8 cellular contexts compared by ENCODE assay signal in genomic region chr4:56465599-56466295, GRCh38. TPM values are rescaled to one million over a fixed set of nuclear protein-coding genes. Genes with fewer than 3 reads are reported as not detected.
DNase-seq lines count a peak whose midpoint lies in the region; ATAC-seq and TF ChIP-seq lines count a peak whose summit lies in the region.

No MANE protein-coding gene starts in this region.

- no peaks in the 10 kb centered on the region for H3K9me2 ChIP-seq in DOHH2 (replicated peaks; ENCODE audit: control insufficient read depth, low read length)

- TF ChIP-seq CTCF in DOHH2 (IDR thresholded peaks at IDR 0.05; ENCODE audit: low read depth, low read length, poor library complexity, severe bottlenecking) (no peak), NB4 (IDR thresholded peaks at IDR 0.05; ENCODE audit: low read depth, low read length) (no peak), neural progenitor cell (IDR thresholded peaks at IDR 0.05) (no peak)

- H3K4me3 Mint-ChIP-seq in dendritic cell treated with granulocyte-macrophage colony-stimulating factor and Interleukin-4, amounts not matched to agents 40 ng/mL and 50 ng/mL, for 4 days, result peak overlapping the region; percentile 94
- H3K4me3 Mint-ChIP-seq in neural progenitor cell, result peak overlapping the region; percentile 97

- H3K9ac ChIP-seq in neural progenitor cell, result peak overlapping the region; percentile 14

- H3K4me2 ChIP-seq in DOHH2 (ENCODE audit: low read length) (peak overlapping the region; percentile 85), neural progenitor cell (peak overlapping the region; percentile 96)

- CTCF ChIA-PET in HEK293T (lab: Yijun Ruan, JAX), result no interaction called here

- H3K27me3 Mint-ChIP-seq in dendritic cell treated with granulocyte-macrophage colony-stimulating factor and Interleukin-4, amounts not matched to agents 40 ng/mL and 50 ng/mL, for 4 days, result no peaks in the 10 kb centered on the region
- peaks cover 6% of the 10 kb centered on the region for H3K27me3 Mint-ChIP-seq in neural progenitor cell (ENCODE audit: insufficient read depth, low read depth)

- no peaks in the 10 kb centered on the region for H3K27me3 ChIP-seq in DOHH2 (ENCODE audit: control insufficient read depth, low read length)
- H3K27me3 ChIP-seq in neural progenitor cell, result no peaks in the 10 kb centered on the region

- ATAC-seq in GM21576 (IDR thresholded peaks at IDR 0.05; ENCODE audit: unreplicated experiment) (no peak), GM18867 (IDR thresholded peaks at IDR 0.05; ENCODE audit: unreplicated experiment) (no peak)

- H3K4me1 Mint-ChIP-seq in dendritic cell treated with granulocyte-macrophage colony-stimulating factor and Interleukin-4, amounts not matched to agents 40 ng/mL and 50 ng/mL, for 4 days (ENCODE audit: low read depth), result peaks cover 44% of the 10 kb centered on the region
- H3K4me1 Mint-ChIP-seq in neural progenitor cell, result peaks cover 43% of the 10 kb centered on the region

- H3K4me3 ChIP-seq in DOHH2 (ENCODE audit: low read length), result peak overlapping the region; percentile 100
- peak overlapping the region; percentile 99 for H3K4me3 ChIP-seq in NB4 (ENCODE audit: low read depth, low read length)
- H3K4me3 ChIP-seq in neural progenitor cell, result peak overlapping the region; percentile 92

- intact Hi-C loops in dendritic cell treated with granulocyte-macrophage colony-stimulating factor and Interleukin-4, amounts not matched to agents 40 ng/mL and 50 ng/mL, for 4 days (cut with micrococcal nuclease), result loop anchor here (2.0 to 10.0 kb wide), 3 partner anchors 38 to 521 kb away; partner anchors contain the start of genes AASDH and CEP135

- no peak overlapping the region for H2AFZ ChIP-seq in neural progenitor cell (replicated peaks)

- H3K36me3 Mint-ChIP-seq in dendritic cell treated with granulocyte-macrophage colony-stimulating factor and Interleukin-4, amounts not matched to agents 40 ng/mL and 50 ng/mL, for 4 days (ENCODE audit: low read depth), result peaks cover 64% of the 10 kb centered on the region
- peaks cover 17% of the 10 kb centered on the region for H3K36me3 Mint-ChIP-seq in neural progenitor cell

- H3K9me3 ChIP-seq in DOHH2 (ENCODE audit: control insufficient read depth, insufficient read depth, low read length) (no peaks in the 10 kb centered on the region), neural progenitor cell (ENCODE audit: low read depth) (no peaks in the 10 kb centered on the region)

- no peaks in the 10 kb centered on the region for H3K9me3 Mint-ChIP-seq in dendritic cell treated with granulocyte-macrophage colony-stimulating factor and Interleukin-4, amounts not matched to agents 40 ng/mL and 50 ng/mL, for 4 days
- H3K9me3 Mint-ChIP-seq in neural progenitor cell, result no peaks in the 10 kb centered on the region

- H3K27ac Mint-ChIP-seq in dendritic cell treated with granulocyte-macrophage colony-stimulating factor and Interleukin-4, amounts not matched to agents 40 ng/mL and 50 ng/mL, for 4 days, result peak overlapping the region; percentile 87
- H3K27ac Mint-ChIP-seq in neural progenitor cell, result peak overlapping the region; percentile 26

- H3K27ac ChIP-seq in DOHH2 (ENCODE audit: low read depth, low read length) (0 out of 2 replicates have a peak overlapping the region, but pooled peaks have one; percentile 11), neural progenitor cell (no peak overlapping the region)

- H3F3A ChIP-seq in DOHH2 (ENCODE audit: control insufficient read depth, insufficient read depth) (peaks cover 45% of the 10 kb centered on the region), neural progenitor cell (ENCODE audit: low read depth) (peaks cover 41% of the 10 kb centered on the region)

- POLR2A ChIA-PET in HEK293T (lab: Yijun Ruan, JAX), result interaction anchor here (0.7 to 7.9 kb wide), 6 partner anchors 12 to 513 kb away, joined by 3 to 48 read pairs (median 3); partner anchors contain the start of genes AASDH, PAICS, POLR2B and PPAT

- H3K4me1 ChIP-seq in DOHH2 (ENCODE audit: control insufficient read depth, low read length) (peaks cover 47% of the 10 kb centered on the region), neural progenitor cell (peaks cover 10% of the 10 kb centered on the region)

- no peak for TF ChIP-seq POLR2A in NB4 (IDR thresholded peaks at IDR 0.05; ENCODE audit: extremely low read depth, insufficient read length)

- H3K79me2 ChIP-seq in DOHH2 (ENCODE audit: control insufficient read depth, low read length) (peaks cover 95% of the 10 kb centered on the region), neural progenitor cell (ENCODE audit: low read depth) (peaks cover 71% of the 10 kb centered on the region)

- peaks cover 9% of the 10 kb centered on the region; the same call in 1 of the 2 replicates for H4K20me1 ChIP-seq in DOHH2 (ENCODE audit: control insufficient read depth, insufficient read depth, low read depth, low read length)
- H4K20me1 ChIP-seq in neural progenitor cell (ENCODE audit: low read depth), result peaks cover 55% of the 10 kb centered on the region

- peaks cover 68% of the 10 kb centered on the region for H3K36me3 ChIP-seq in DOHH2 (ENCODE audit: control insufficient read depth, low read length)
- peaks cover 16% of the 10 kb centered on the region for H3K36me3 ChIP-seq in neural progenitor cell

- DNase-seq in NB4 (ENCODE audit: low read depth) (no peak), neural progenitor cell (ENCODE audit: low spot score) (peak; percentile 10), HEK293T (ENCODE audit: extremely low spot score) (no peak), H4 (ENCODE audit: low spot score) (no peak)

TF ChIP-seq in HEK293T, 16 proteins besides CTCF, POLR2A, EP300 and RAD21:
- TF ChIP-seq ELF4 (IDR thresholded peaks at IDR 0.05) (no peak), FOXA1 (IDR thresholded peaks at IDR 0.05) (no peak), NFRKB (IDR thresholded peaks at IDR 0.05) (no peak), SP1 (IDR thresholded peaks at IDR 0.05) (no peak), L3MBTL2 (conservative IDR thresholded peaks at IDR 0.05) (no peak), PKNOX1 (IDR thresholded peaks at IDR 0.05) (no peak), FOXK2 (IDR thresholded peaks at IDR 0.05) (no peak)

RNA-seq across cellular contexts. Expression of gene SRP72, which starts 1.7 kb away (rescaled TPM):
- 90.8 and 114 TPM in 2 replicates for total RNA-seq in neural progenitor cell (ENCODE audit: low replicate concordance)
- total RNA-seq in H4 (2014; rRNA removed; shearing (Covaris generic)), result 51.1 and 69.6 TPM in 2 replicates

RNA-seq across cellular contexts. Expression of gene PAICS, which starts 29.7 kb away (rescaled TPM):
- total RNA-seq in neural progenitor cell (ENCODE audit: low replicate concordance), result 322 and 395 TPM in 2 replicates
- 116 and 158 TPM in 2 replicates for total RNA-seq in H4 (2014; rRNA removed; shearing (Covaris generic))

RNA-seq across cellular contexts. Expression of gene PPAT, which starts 30.3 kb away (rescaled TPM):
- total RNA-seq in neural progenitor cell (ENCODE audit: low replicate concordance), result 67.6 and 108 TPM in 2 replicates
- total RNA-seq in H4 (2014; rRNA removed; shearing (Covaris generic)), result 22.3 and 23.0 TPM in 2 replicates

RNA-seq across cellular contexts. Expression of gene ARL9, which starts 39.8 kb away (rescaled TPM):
- total RNA-seq in neural progenitor cell (ENCODE audit: low replicate concordance), result 0.45 and 0.68 TPM in 2 replicates
- total RNA-seq in H4 (2014; rRNA removed; shearing (Covaris generic)), result not detected in 2 replicates
